In genomic region chr9:113508111-113508749, GRCh38 we compare ENCODE assay signal across 12 cellular contexts. TPM values are rescaled to one million over a fixed set of nuclear protein-coding genes. Genes with fewer than 3 reads are reported as not detected.
DNase-seq lines count a peak whose midpoint lies in the region; ATAC-seq, FAIRE-seq and TF ChIP-seq lines count a peak whose summit lies in the region.
"Had no signal": no experiment of that assay in that cellular context is flagged by ENCODE, and none has a peak within 500 bp of the region (broad histone marks: within the 10 kb centered on the region; RNA-seq: fewer than 3 reads in every experiment).

No MANE protein-coding gene starts in this region.

- H3K36me3 ChIP-seq in A673 (ENCODE audit: insufficient read depth, low read length, poor library complexity, severe bottlenecking) (no peaks in the 10 kb centered on the region), SJCRH30 (no peaks in the 10 kb centered on the region)

- H3K27me3 ChIP-seq in A673 (replicated peaks; ENCODE audit: insufficient read depth, low read depth, low read length, poor library complexity) (no peaks in the 10 kb centered on the region), SJCRH30 (no peaks in the 10 kb centered on the region)

- ATAC-seq in GM18909 (IDR thresholded peaks at IDR 0.05; ENCODE audit: poor library complexity, unreplicated experiment) (no peak), GM19463 (IDR thresholded peaks at IDR 0.05; ENCODE audit: unreplicated experiment) (no peak), HG03175 (IDR thresholded peaks at IDR 0.05; ENCODE audit: unreplicated experiment) (no peak)

- H3K4me3 ChIP-seq in A673 (ENCODE audit: low read depth, low read length, poor library complexity, severe bottlenecking) (no peak overlapping the region), SJCRH30 (no peak overlapping the region)

- CTCF ChIA-PET in A673 (lab: Charles Lee) = no interaction called here

- no peak for TF ChIP-seq POLR2A in GM12891 (IDR thresholded peaks at IDR 0.05; ENCODE audit: low read depth, low read length)

- intact Hi-C loops in A673 (cut with micrococcal nuclease; ENCODE audit: unreplicated experiment) = no loop called here

- DNase-seq in A673 (ENCODE audit: low spot score) (peak; percentile 29), GM12891 (ENCODE audit: insufficient read length, low spot score) (no peak), SJCRH30 (peak; percentile 84 to 96), iPS-NIHi11 (ENCODE audit: low spot score) (peak; percentile 51), NCI-H2081 treated with DMSO at 0.1 percent for 48 hours (lab: John Stamatoyannopoulos, UW) (no peak)
- DNase-seq: activated T-cell treated with anti-CD3 and anti-CD28 coated beads, Interleukin-2, amount 50 U/mL, for 24 hours; EL; nephron progenitor cell had no signal

- FAIRE-seq in GM12891 (lab: Jason Lieb, UNC) = peak; percentile 73
- FAIRE-seq: endometrium had no signal

- POLR2A ChIA-PET in A673 (lab: Charles Lee; ENCODE audit: low non-redundant PET) = no interaction called here

- H3K4me1 ChIP-seq in A673 (ENCODE audit: insufficient read depth, low read length, poor library complexity, severe bottlenecking) (no peaks in the 10 kb centered on the region), SJCRH30 (peaks cover 31% of the 10 kb centered on the region)

- H3K27ac ChIP-seq in A673 (ENCODE audit: low read depth, low read length, poor library complexity, severe bottlenecking) (no peak overlapping the region), SJCRH30 (peak overlapping the region; percentile 28)

- H3K9me3 ChIP-seq in A673 (ENCODE audit: low read depth, low read length, poor library complexity, severe bottlenecking) (no peaks in the 10 kb centered on the region), SJCRH30 (replicated peaks) (no peaks in the 10 kb centered on the region)

- TF ChIP-seq CTCF in A673 (conservative IDR thresholded peaks at IDR 0.05; ENCODE audit: low read depth, low read length) = peak; percentile 57

- BruUV-seq in A673 (replicated peaks; lab: Mats Ljungman, UMichigan) = no TSS peak

TF ChIP-seq in GM12891, 5 proteins besides CTCF, POLR2A, EP300 and RAD21:
- TF ChIP-seq POLR2AphosphoS5 (IDR thresholded peaks at IDR 0.05; ENCODE audit: low read depth, low read length) (no peak), POU2F2 (IDR thresholded peaks at IDR 0.05; ENCODE audit: low read depth, low read length) (no peak), PAX5 (IDR thresholded peaks at IDR 0.05; ENCODE audit: insufficient read depth, low read length, severe bottlenecking) (no peak)

RNA-seq across cellular contexts. Expression of gene RGS3, which starts 44.7 kb away (rescaled TPM):
- 19.2 and 19.8 TPM in 2 replicates for total RNA-seq in A673 (2021)
- polyA plus RNA-seq in GM12891 (2012; ENCODE audit: low read depth, missing spikeins) = 37.2 TPM
- total RNA-seq in SJCRH30 (2014; rRNA removed; shearing (Covaris generic)) = 35.8 and 36.7 TPM in 2 replicates

Comparison
In these comparisons a context has a peak if more than half of its experiments do, and no peak if none do; other contexts are left out.
1. DNase-seq: peak in A673 (single experiment), SJCRH30 (2 of 2) and iPS-NIHi11 (single experiment); none in GM12891 (single experiment) and NCI-H2081 treated with DMSO at 0.1 percent for 48 hours (single experiment).